26 cellular contexts compared by ENCODE assay signal in the genomic region with DNA sequence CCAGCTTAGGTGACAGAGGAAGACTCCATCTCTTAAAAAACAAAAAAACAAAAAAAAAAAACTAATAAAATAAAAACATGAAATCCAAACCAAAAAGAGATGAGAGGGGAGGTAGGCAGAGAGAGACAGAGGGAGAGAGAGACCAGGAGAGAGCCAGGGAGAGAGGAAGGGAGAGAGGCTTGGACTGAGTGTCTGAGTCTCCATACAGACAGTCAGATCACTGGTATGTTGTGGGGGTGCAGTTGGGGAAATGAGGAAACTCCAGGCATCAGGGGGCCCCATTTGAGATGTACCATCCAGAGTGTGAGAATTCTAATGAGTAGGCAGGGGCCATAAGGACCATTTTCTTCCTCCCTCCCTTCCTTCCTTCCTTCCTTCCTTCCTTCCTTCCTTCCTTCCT. TPM values are rescaled to one million over a fixed set of nuclear protein-coding genes. Genes with fewer than 3 reads are reported as not detected.
A peak's percentile ranks its signal among the peaks of the same experiment; 100 is the strongest.
DNase-seq lines count a peak whose midpoint lies in the region; ATAC-seq and TF ChIP-seq lines count a peak whose summit lies in the region.
"Had no signal": no experiment of that assay in that cellular context is flagged by ENCODE, and none has a peak within 500 bp of the region (broad histone marks: within the 10 kb centered on the region; RNA-seq: fewer than 3 reads in every experiment).

No MANE protein-coding gene starts in this region.

- H3K9me3 ChIP-seq in SK-N-MC (ENCODE audit: low read depth, low read length) (no peaks in the 10 kb centered on the region), endodermal cell (ENCODE audit: control insufficient read depth, low read length) (no peaks in the 10 kb centered on the region), T-helper 17 cell (ENCODE audit: control insufficient read depth, low read length, poor library complexity, severe bottlenecking) (no peaks in the 10 kb centered on the region)
- H3K9me3 ChIP-seq: A549 had no signal

- no peak overlapping the region for H2AK5ac ChIP-seq in mesendoderm (ENCODE audit: low read length)

- H3K27me3 ChIP-seq in endodermal cell (ENCODE audit: control insufficient read depth, insufficient read depth, low read length, poor library complexity, severe bottlenecking) (no peaks in the 10 kb centered on the region), mesendoderm (ENCODE audit: insufficient read depth, low read length, poor library complexity) (no peaks in the 10 kb centered on the region)

- no peak overlapping the region for H2BK5ac ChIP-seq in mesendoderm (ENCODE audit: low read length)

- H3K4me1 ChIP-seq in endodermal cell (ENCODE audit: control insufficient read depth, insufficient read depth, low read length) (no peaks in the 10 kb centered on the region), mesendoderm (ENCODE audit: control insufficient read depth, low read depth, low read length) (no peaks in the 10 kb centered on the region)

- H3K4me1 Mint-ChIP-seq in endodermal cell: peaks cover 3% of the 10 kb centered on the region
- H3K4me1 Mint-ChIP-seq in T-helper 17 cell: peaks cover 5% of the 10 kb centered on the region

- H3K27ac Mint-ChIP-seq in endodermal cell (no peak overlapping the region), T-helper 17 cell (no peak overlapping the region)
- H3K27ac Mint-ChIP-seq: CD8-positive, alpha-beta T cell; H9 had no signal

- no peak for ATAC-seq in T-helper 17 cell
- ATAC-seq: A549; CD8-positive, alpha-beta T cell; HepG2 had no signal

- no peaks in the 10 kb centered on the region for H3K79me1 ChIP-seq in mesendoderm (ENCODE audit: low read length)

- H3K36me3 Mint-ChIP-seq in endodermal cell (ENCODE audit: low read depth) (no peaks in the 10 kb centered on the region), T-helper 17 cell (ENCODE audit: low read depth) (no peaks in the 10 kb centered on the region)
- H3K36me3 Mint-ChIP-seq: CD8-positive, alpha-beta T cell had no signal

- H3K4me3 Mint-ChIP-seq in endodermal cell (no peak overlapping the region), T-helper 17 cell (no peak overlapping the region)
- H3K4me3 Mint-ChIP-seq: CD8-positive, alpha-beta T cell; H9 had no signal

- H3K27me3 Mint-ChIP-seq in endodermal cell (ENCODE audit: insufficient read depth): no peaks in the 10 kb centered on the region
- H3K27me3 Mint-ChIP-seq in T-helper 17 cell: peaks cover 16% of the 10 kb centered on the region

- H3K9ac ChIP-seq in SK-N-MC (ENCODE audit: insufficient read length) (no peak overlapping the region), endodermal cell (ENCODE audit: extremely low read depth, low read length, poor library complexity, severe bottlenecking) (no peak overlapping the region), mesendoderm (ENCODE audit: low read length) (no peak overlapping the region)

- H3K36me3 ChIP-seq in SK-N-MC (ENCODE audit: insufficient read depth, low read length) (no peaks in the 10 kb centered on the region), endodermal cell (ENCODE audit: control insufficient read depth, insufficient read depth, low read length) (no peaks in the 10 kb centered on the region), mesendoderm (ENCODE audit: control insufficient read depth, insufficient read depth, low read length) (no peaks in the 10 kb centered on the region)

- H3K9me3 Mint-ChIP-seq in endodermal cell: no peaks in the 10 kb centered on the region
- H3K9me3 Mint-ChIP-seq: CD8-positive, alpha-beta T cell; H9 had no signal

- H4K8ac ChIP-seq in mesendoderm (ENCODE audit: low read depth, low read length): no peak overlapping the region

- CTCF ChIA-PET in GM10248 (lab: Yijun Ruan, JAX): no interaction called here

- no peak overlapping the region for H3K56ac ChIP-seq in mesendoderm (ENCODE audit: low read length)

- TF ChIP-seq CTCF in AG10803 (conservative IDR thresholded peaks at IDR 0.05; ENCODE audit: low read length) (no peak), GM10248 (IDR thresholded peaks at IDR 0.05; ENCODE audit: control extremely low read depth, extremely low read depth, low read depth, missing control alignments) (no peak), endodermal cell (conservative IDR thresholded peaks at IDR 0.05) (no peak)

- POLR2A ChIA-PET in GM10248 (lab: Yijun Ruan, JAX): interaction anchor here (0.7 kb wide), 1 partner anchor 433 kb away, joined by 3 read pairs; no protein-coding TSS in a partner anchor

- no peak overlapping the region for H4K5ac ChIP-seq in mesendoderm (ENCODE audit: low read length)

- no peak overlapping the region for H3K23ac ChIP-seq in mesendoderm (ENCODE audit: low read length)

- H3K27ac ChIP-seq in SK-N-MC: peak overlapping the region; percentile 85
- H3K27ac ChIP-seq in endodermal cell (ENCODE audit: low read depth, low read length): no peak overlapping the region
- no peak overlapping the region for H3K27ac ChIP-seq in mesendoderm (ENCODE audit: low read depth, low read length)
- H3K27ac ChIP-seq: A549, HL-60, PC-9 had no signal

- H2BK120ac ChIP-seq in mesendoderm (ENCODE audit: low read depth, low read length): no peak overlapping the region

- H3K4me3 ChIP-seq in AG10803 (ENCODE audit: low read length): no peak overlapping the region
- no peak overlapping the region for H3K4me3 ChIP-seq in SK-N-MC
- no peak overlapping the region for H3K4me3 ChIP-seq in endodermal cell (ENCODE audit: low read length)
- H3K4me3 ChIP-seq in mesendoderm (ENCODE audit: low read length): no peak overlapping the region
- H3K4me3 ChIP-seq: A549, PC-9 had no signal

- DNase-seq in AG10803 (ENCODE audit: low read depth) (peak; percentile 17), GM10248 (ENCODE audit: extremely low spot score) (peak; percentile 3), SK-N-MC (ENCODE audit: low read depth, low spot score) (peak; percentile 70), endodermal cell (peak; percentile 14), mesendoderm (no peak), T-helper 17 cell (no peak), retina (no peak)
- DNase-seq: C1 segment of cervical spinal cord; CD8-positive, alpha-beta T cell; GDM1; H9; KG1; NCI-H1417; NCI-H1694 treated with DMSO at 0.1 percent for 48 hours; NCI-H2081 treated with DMSO at 0.1 percent for 48 hours; NCI-H2171 treated with DMSO at 0.1 percent for 48 hours; NCI-H446; NCI-H526; PC-9; RPMI8226; SHP77; T-helper 1 cell had no signal

- no peak overlapping the region for H3K4me2 ChIP-seq in mesendoderm (ENCODE audit: low read length)
- H3K4me2 ChIP-seq: A549, PC-9 had no signal

- H3K79me2 ChIP-seq in mesendoderm (ENCODE audit: control insufficient read depth, insufficient read depth, low read length): no peaks in the 10 kb centered on the region

- H3K4ac ChIP-seq in mesendoderm (ENCODE audit: low read depth, low read length): no peak overlapping the region

- no peak overlapping the region for H3K18ac ChIP-seq in mesendoderm (ENCODE audit: low read length)

- no peak overlapping the region for H2BK15ac ChIP-seq in mesendoderm (replicated peaks; ENCODE audit: low read depth)

RNA-seq across cellular contexts. Expression of gene SEPTIN5, which starts 53.1 kb away (rescaled TPM):
- 10 to 100 TPM in 1 of 2 donors, 1 to 10 TPM in 1; 9.8 to 20.0 TPM for total RNA-seq in endodermal cell
- polyA plus RNA-seq in endodermal cell (2013, experiment 1 of 2): 45.2 TPM
- polyA plus RNA-seq in endodermal cell (2013, experiment 2 of 2): 45.0 TPM
- polyA plus RNA-seq in mesendoderm (2013, experiment 1 of 2): 6.2 TPM
- polyA plus RNA-seq in mesendoderm (2013, experiment 2 of 2): 5.7 TPM
- 10 to 100 TPM in 1 of 2 donors, 1 to 10 TPM in 1; 2.8 to 54.7 TPM for total RNA-seq in T-helper 17 cell
- total RNA-seq: HepG2, HT-29 had no signal

Comparison
In these comparisons a context has a peak if more than half of its experiments do, and no peak if none do; other contexts are left out.
1. DNase-seq: peak in AG10803 (single experiment), GM10248 (single experiment), SK-N-MC (single experiment) and endodermal cell (single experiment); none in mesendoderm (single experiment), T-helper 17 cell (0 of 3) and retina (single experiment).